1 cellular context compared by ENCODE assay signal in the genomic region with DNA sequence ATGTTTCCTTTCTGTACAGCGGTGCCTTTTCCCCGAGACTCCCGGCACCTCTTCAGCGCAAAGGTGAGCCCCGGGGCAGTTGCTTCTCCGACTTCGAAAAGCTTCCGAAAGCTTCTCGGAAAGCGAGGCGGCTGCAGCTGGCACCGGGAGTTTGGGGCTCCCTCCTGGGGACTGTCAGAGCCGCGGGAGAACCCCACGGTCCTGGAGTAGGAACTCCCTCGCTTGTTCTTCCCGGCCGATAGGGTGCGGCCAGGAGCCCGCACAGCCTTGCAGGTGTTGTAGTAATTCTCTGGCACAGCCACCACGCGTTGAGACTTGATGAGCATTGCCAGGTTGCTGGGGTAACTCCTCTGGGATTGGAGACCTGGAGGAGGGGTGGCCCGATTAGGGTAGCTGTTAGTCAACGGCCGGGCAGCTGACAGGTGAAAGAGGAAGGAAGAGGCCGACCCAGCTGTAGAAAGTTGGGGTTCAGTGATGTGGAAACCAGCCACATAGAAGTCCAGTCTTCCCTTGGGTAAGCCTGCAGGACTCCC.
TF ChIP-seq lines count a peak whose summit lies in the region.

No MANE protein-coding gene starts in this region.

TF ChIP-seq in K562, 482 proteins besides CTCF, POLR2A, EP300 and RAD21 (continues in another document):
- TF ChIP-seq, protein P1, sequence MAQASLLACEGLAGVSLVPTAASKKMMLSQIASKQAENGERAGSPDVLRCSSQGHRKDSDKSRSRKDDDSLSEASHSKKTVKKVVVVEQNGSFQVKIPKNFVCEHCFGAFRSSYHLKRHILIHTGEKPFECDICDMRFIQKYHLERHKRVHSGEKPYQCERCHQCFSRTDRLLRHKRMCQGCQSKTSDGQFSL (CRISPR knock-in tag; IDR thresholded peaks at IDR 0.05), result no peak
- TF ChIP-seq, protein P1 (tag; IDR thresholded peaks at IDR 0.05), result no peak
- no peak for TF ChIP-seq SP1 (CRISPR knock-in tag; IDR thresholded peaks at IDR 0.05)
- 0 out of 4 replicates have a peak, but pooled peaks of 1 of the 2 experiments have one; percentile 25 for TF ChIP-seq ETV6 (IDR thresholded peaks at IDR 0.05; ENCODE audit: borderline replicate concordance in 1 of 2, low read depth in 2 of 2, low read length in 1 of 2)
- TF ChIP-seq ETV6 (CRISPR knock-in tag; IDR thresholded peaks at IDR 0.05; ENCODE audit: borderline replicate concordance), result no peak
- TF ChIP-seq ZNF121 (CRISPR knock-in tag; conservative IDR thresholded peaks at IDR 0.05), result no peak
- TF ChIP-seq, protein P2, sequence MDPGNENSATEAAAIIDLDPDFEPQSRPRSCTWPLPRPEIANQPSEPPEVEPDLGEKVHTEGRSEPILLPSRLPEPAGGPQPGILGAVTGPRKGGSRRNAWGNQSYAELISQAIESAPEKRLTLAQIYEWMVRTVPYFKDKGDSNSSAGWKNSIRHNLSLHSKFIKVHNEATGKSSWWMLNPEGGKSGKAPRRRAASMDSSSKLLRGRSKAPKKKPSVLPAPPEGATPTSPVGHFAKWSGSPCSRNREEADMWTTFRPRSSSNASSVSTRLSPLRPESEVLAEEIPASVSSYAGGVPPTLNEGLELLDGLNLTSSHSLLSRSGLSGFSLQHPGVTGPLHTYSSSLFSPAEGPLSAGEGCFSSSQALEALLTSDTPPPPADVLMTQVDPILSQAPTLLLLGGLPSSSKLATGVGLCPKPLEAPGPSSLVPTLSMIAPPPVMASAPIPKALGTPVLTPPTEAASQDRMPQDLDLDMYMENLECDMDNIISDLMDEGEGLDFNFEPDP (CRISPR knock-in tag; IDR thresholded peaks at IDR 0.05), result no peak
- TF ChIP-seq C11orf30 (IDR thresholded peaks at IDR 0.05; ENCODE audit: low read depth), result no peak
- TF ChIP-seq NR2C2 (CRISPR knock-in tag; IDR thresholded peaks at IDR 0.05), result 0 out of 2 replicates have a peak, but pooled peaks have one; percentile 35
- TF ChIP-seq NR2C2 (tag; IDR thresholded peaks at IDR 0.05), result no peak
- TF ChIP-seq NKRF (IDR thresholded peaks at IDR 0.05; ENCODE audit: borderline replicate concordance), result peak; percentile 71
- TF ChIP-seq, protein P3, sequence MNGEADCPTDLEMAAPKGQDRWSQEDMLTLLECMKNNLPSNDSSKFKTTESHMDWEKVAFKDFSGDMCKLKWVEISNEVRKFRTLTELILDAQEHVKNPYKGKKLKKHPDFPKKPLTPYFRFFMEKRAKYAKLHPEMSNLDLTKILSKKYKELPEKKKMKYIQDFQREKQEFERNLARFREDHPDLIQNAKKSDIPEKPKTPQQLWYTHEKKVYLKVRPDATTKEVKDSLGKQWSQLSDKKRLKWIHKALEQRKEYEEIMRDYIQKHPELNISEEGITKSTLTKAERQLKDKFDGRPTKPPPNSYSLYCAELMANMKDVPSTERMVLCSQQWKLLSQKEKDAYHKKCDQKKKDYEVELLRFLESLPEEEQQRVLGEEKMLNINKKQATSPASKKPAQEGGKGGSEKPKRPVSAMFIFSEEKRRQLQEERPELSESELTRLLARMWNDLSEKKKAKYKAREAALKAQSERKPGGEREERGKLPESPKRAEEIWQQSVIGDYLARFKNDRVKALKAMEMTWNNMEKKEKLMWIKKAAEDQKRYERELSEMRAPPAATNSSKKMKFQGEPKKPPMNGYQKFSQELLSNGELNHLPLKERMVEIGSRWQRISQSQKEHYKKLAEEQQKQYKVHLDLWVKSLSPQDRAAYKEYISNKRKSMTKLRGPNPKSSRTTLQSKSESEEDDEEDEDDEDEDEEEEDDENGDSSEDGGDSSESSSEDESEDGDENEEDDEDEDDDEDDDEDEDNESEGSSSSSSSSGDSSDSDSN (IDR thresholded peaks at IDR 0.05; ENCODE audit: borderline replicate concordance in 1 of 2, low read depth in 2 of 2, low read length in 2 of 2), result 0 out of 4 replicates have a peak, but pooled peaks have one; percentile 68 to 74
- no peak for TF ChIP-seq RHOXF2B (CRISPR knock-in tag; conservative IDR thresholded peaks at IDR 0.05)
- no peak for TF ChIP-seq BRCA1 (IDR thresholded peaks at IDR 0.05)
- TF ChIP-seq BRCA1 (CRISPR knock-in tag; IDR thresholded peaks at IDR 0.05), result no peak
- no peak for TF ChIP-seq TEAD2 (tag; IDR thresholded peaks at IDR 0.05)
- no peak for TF ChIP-seq HNRNPK (IDR thresholded peaks at IDR 0.05; ENCODE audit: low read depth, low read length, poor library complexity, severe bottlenecking)
- TF ChIP-seq ZNF445 (CRISPR knock-in tag; IDR thresholded peaks at IDR 0.05; ENCODE audit: low read depth), result no peak
- TF ChIP-seq HOMEZ (CRISPR knock-in tag; IDR thresholded peaks at IDR 0.05), result no peak
- 0 out of 4 replicates have a peak, but pooled peaks of 1 of the 2 experiments have one; percentile 57 for TF ChIP-seq RCOR1 (IDR thresholded peaks at IDR 0.05; ENCODE audit: borderline replicate concordance in 1 of 2, low read depth in 2 of 2, low read length in 2 of 2)
- TF ChIP-seq RBM14 (IDR thresholded peaks at IDR 0.05; ENCODE audit: borderline replicate concordance, insufficient read depth, low read depth, low read length), result no peak
- TF ChIP-seq DEAF1 (CRISPR knock-in tag; IDR thresholded peaks at IDR 0.05), result no peak
- TF ChIP-seq, protein P4, sequence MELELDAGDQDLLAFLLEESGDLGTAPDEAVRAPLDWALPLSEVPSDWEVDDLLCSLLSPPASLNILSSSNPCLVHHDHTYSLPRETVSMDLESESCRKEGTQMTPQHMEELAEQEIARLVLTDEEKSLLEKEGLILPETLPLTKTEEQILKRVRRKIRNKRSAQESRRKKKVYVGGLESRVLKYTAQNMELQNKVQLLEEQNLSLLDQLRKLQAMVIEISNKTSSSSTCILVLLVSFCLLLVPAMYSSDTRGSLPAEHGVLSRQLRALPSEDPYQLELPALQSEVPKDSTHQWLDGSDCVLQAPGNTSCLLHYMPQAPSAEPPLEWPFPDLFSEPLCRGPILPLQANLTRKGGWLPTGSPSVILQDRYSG (tag; conservative IDR thresholded peaks at IDR 0.05; ENCODE audit: low read depth), result no peak
- no peak for TF ChIP-seq TFAM (CRISPR knock-in tag; conservative IDR thresholded peaks at IDR 0.05)
- TF ChIP-seq CREM (IDR thresholded peaks at IDR 0.05; ENCODE audit: low read depth), result peak; percentile 40
- TF ChIP-seq MCM5 (IDR thresholded peaks at IDR 0.05; ENCODE audit: low read depth), result no peak
- no peak for TF ChIP-seq TSC22D4 (tag; IDR thresholded peaks at IDR 0.05)
- peak in 1 of 2 experiments; percentile 54; a peak in 1 of 4 replicates for TF ChIP-seq MAZ (CRISPR knock-in tag; conservative IDR thresholded peaks at IDR 0.05 in 1 of 2, IDR thresholded peaks at IDR 0.05 in 1 of 2)
- no peak for TF ChIP-seq MCM2 (IDR thresholded peaks at IDR 0.05; ENCODE audit: low read depth)
- no peak for TF ChIP-seq PBX2 (CRISPR knock-in tag; IDR thresholded peaks at IDR 0.05; ENCODE audit: low read depth)
- no peak for TF ChIP-seq PBX2 (tag; conservative IDR thresholded peaks at IDR 0.05; ENCODE audit: low read depth)
- TF ChIP-seq STAG1 (CRISPR knock-in tag; IDR thresholded peaks at IDR 0.05; ENCODE audit: borderline replicate concordance), result no peak
- TF ChIP-seq, protein P5, sequence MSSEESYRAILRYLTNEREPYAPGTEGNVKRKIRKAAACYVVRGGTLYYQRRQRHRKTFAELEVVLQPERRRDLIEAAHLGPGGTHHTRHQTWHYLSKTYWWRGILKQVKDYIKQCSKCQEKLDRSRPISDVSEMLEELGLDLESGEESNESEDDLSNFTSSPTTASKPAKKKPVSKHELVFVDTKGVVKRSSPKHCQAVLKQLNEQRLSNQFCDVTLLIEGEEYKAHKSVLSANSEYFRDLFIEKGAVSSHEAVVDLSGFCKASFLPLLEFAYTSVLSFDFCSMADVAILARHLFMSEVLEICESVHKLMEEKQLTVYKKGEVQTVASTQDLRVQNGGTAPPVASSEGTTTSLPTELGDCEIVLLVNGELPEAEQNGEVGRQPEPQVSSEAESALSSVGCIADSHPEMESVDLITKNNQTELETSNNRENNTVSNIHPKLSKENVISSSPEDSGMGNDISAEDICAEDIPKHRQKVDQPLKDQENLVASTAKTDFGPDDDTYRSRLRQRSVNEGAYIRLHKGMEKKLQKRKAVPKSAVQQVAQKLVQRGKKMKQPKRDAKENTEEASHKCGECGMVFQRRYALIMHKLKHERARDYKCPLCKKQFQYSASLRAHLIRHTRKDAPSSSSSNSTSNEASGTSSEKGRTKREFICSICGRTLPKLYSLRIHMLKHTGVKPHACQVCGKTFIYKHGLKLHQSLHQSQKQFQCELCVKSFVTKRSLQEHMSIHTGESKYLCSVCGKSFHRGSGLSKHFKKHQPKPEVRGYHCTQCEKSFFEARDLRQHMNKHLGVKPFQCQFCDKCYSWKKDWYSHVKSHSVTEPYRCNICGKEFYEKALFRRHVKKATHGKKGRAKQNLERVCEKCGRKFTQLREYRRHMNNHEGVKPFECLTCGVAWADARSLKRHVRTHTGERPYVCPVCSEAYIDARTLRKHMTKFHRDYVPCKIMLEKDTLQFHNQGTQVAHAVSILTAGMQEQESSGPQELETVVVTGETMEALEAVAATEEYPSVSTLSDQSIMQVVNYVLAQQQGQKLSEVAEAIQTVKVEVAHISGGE (CRISPR knock-in tag; IDR thresholded peaks at IDR 0.05), result no peak; a peak in 1 of 6 replicates
- TF ChIP-seq, protein P6, sequence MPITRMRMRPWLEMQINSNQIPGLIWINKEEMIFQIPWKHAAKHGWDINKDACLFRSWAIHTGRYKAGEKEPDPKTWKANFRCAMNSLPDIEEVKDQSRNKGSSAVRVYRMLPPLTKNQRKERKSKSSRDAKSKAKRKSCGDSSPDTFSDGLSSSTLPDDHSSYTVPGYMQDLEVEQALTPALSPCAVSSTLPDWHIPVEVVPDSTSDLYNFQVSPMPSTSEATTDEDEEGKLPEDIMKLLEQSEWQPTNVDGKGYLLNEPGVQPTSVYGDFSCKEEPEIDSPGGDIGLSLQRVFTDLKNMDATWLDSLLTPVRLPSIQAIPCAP (CRISPR knock-in tag; IDR thresholded peaks at IDR 0.05; ENCODE audit: borderline replicate concordance), result no peak
- TF ChIP-seq JUND (IDR thresholded peaks at IDR 0.05; ENCODE audit: borderline replicate concordance, low read depth, low read length), result no peak
- no peak for TF ChIP-seq JUND (tag; IDR thresholded peaks at IDR 0.05; ENCODE audit: borderline replicate concordance, low read depth, low read length)
- peak; percentile 56; the same call in 1 of the 2 replicates for TF ChIP-seq KDM2B (CRISPR knock-in tag; IDR thresholded peaks at IDR 0.05)
- TF ChIP-seq E2F3 (CRISPR knock-in tag; IDR thresholded peaks at IDR 0.05), result no peak
- TF ChIP-seq, protein P7, sequence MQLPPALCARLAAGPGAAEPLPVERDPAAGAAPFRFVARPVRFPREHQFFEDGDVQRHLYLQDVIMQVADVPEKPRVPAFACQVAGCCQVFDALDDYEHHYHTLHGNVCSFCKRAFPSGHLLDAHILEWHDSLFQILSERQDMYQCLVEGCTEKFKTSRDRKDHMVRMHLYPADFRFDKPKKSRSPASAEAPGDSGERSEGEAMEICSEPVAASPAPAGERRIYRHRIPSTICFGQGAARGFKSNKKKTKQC (CRISPR knock-in tag; IDR thresholded peaks at IDR 0.05), result 0 out of 2 replicates have a peak, but pooled peaks have one; percentile 35
- no peak for TF ChIP-seq BRD4 (IDR thresholded peaks at IDR 0.05)
